Comparison of ENCODE assay signal across 19 cellular contexts in genomic region chr3:190034446-190034845, GRCh38.
A peak's percentile ranks its signal among the peaks of the same experiment; 100 is the strongest.
DNase-seq lines count a peak whose midpoint lies in the region; ATAC-seq and TF ChIP-seq lines count a peak whose summit lies in the region.
"Had no signal": no experiment of that assay in that cellular context is flagged by ENCODE, and none has a peak within 500 bp of the region (broad histone marks: within the 10 kb centered on the region; RNA-seq: fewer than 3 reads in every experiment).

No MANE protein-coding gene starts in this region.

- CTCF ChIA-PET in HEK293 (lab: Yijun Ruan, JAX), result no interaction called here

- H3K27ac Mint-ChIP-seq in activated naive CD4-positive, alpha-beta T cell treated with anti-CD3 and anti-CD28 coated beads, Interleukin-2, amount 50 U/mL, for 24 hours, result peak overlapping the region; percentile 12
- peak overlapping the region; percentile 39 to 71 (median 47) for H3K27ac Mint-ChIP-seq in nephron
- H3K27ac Mint-ChIP-seq: B cell; CD4-positive, CD25-positive, alpha-beta regulatory T cell; CD8-positive, alpha-beta T cell had no signal

- TF ChIP-seq POLR2A in uterus (IDR thresholded peaks at IDR 0.05), result no peak

- no peaks in the 10 kb centered on the region for H3K27me3 ChIP-seq in uterus
- H3K27me3 ChIP-seq: BLaER1 had no signal

- POLR2A ChIA-PET in HEK293 (lab: Yijun Ruan, JAX), result no interaction called here

- no peaks in the 10 kb centered on the region for H3K9me3 ChIP-seq in HEK293 (ENCODE audit: control insufficient read depth, insufficient read depth, low read depth, low read length)
- no peaks in the 10 kb centered on the region for H3K9me3 ChIP-seq in uterus
- H3K9me3 ChIP-seq: BLaER1, Caco-2 had no signal

- H3K27ac ChIP-seq in HEK293 (ENCODE audit: extremely low read depth, low read depth, low read length) (no peak overlapping the region), uterus (peak overlapping the region; percentile 41 to 46)
- H3K27ac ChIP-seq: 22Rv1, BLaER1, C4-2B had no signal

- peaks cover 20% of the 10 kb centered on the region for H3K27me3 Mint-ChIP-seq in activated naive CD4-positive, alpha-beta T cell treated with anti-CD3 and anti-CD28 coated beads, Interleukin-2, amount 50 U/mL, for 24 hours
- H3K27me3 Mint-ChIP-seq in nephron (ENCODE audit: low read depth), result no peaks in the 10 kb centered on the region

- no peaks in the 10 kb centered on the region for H3K9me3 Mint-ChIP-seq in activated naive CD4-positive, alpha-beta T cell treated with anti-CD3 and anti-CD28 coated beads, Interleukin-2, amount 50 U/mL, for 24 hours
- H3K9me3 Mint-ChIP-seq in nephron, result no peaks in the 10 kb centered on the region
- H3K9me3 Mint-ChIP-seq: CD8-positive, alpha-beta T cell had no signal

- no peaks in the 10 kb centered on the region for H3K4me1 Mint-ChIP-seq in activated naive CD4-positive, alpha-beta T cell treated with anti-CD3 and anti-CD28 coated beads, Interleukin-2, amount 50 U/mL, for 24 hours
- peaks cover 50% of the 10 kb centered on the region for H3K4me1 Mint-ChIP-seq in nephron
- H3K4me1 Mint-ChIP-seq: B cell; CD4-positive, CD25-positive, alpha-beta regulatory T cell had no signal

- intact Hi-C loops in uterus (cut with DNase I; ENCODE audit: low total_unique reads), result no loop called here

- no peak overlapping the region for H3K4me3 Mint-ChIP-seq in activated naive CD4-positive, alpha-beta T cell treated with anti-CD3 and anti-CD28 coated beads, Interleukin-2, amount 50 U/mL, for 24 hours
- H3K4me3 Mint-ChIP-seq in nephron, result no peak overlapping the region
- H3K4me3 Mint-ChIP-seq: B cell; CD4-positive, CD25-positive, alpha-beta regulatory T cell; CD8-positive, alpha-beta T cell had no signal

- no peaks in the 10 kb centered on the region for H3K36me3 Mint-ChIP-seq in activated naive CD4-positive, alpha-beta T cell treated with anti-CD3 and anti-CD28 coated beads, Interleukin-2, amount 50 U/mL, for 24 hours
- H3K36me3 Mint-ChIP-seq in nephron (ENCODE audit: low read depth), result peaks cover 13% of the 10 kb centered on the region
- H3K36me3 Mint-ChIP-seq: CD4-positive, CD25-positive, alpha-beta regulatory T cell; CD8-positive, alpha-beta T cell had no signal

- H3K4me3 ChIP-seq in HEK293 (ENCODE audit: low read depth, low read length) (no peak overlapping the region), uterus (no peak overlapping the region)
- H3K4me3 ChIP-seq: BLaER1 had no signal

- TF ChIP-seq CTCF in HEK293 (tag by site-specific recombination; IDR thresholded peaks at IDR 0.05) (no peak), nephron (IDR thresholded peaks at IDR 0.05; ENCODE audit: unreplicated experiment in 3 of 3) (no peak), uterus (IDR thresholded peaks at IDR 0.05) (no peak)

- DNase-seq in activated naive CD4-positive, alpha-beta T cell treated with anti-CD3 and anti-CD28 coated beads, Interleukin-2, amount 50 U/mL, for 16 hours, result no peak
- no peak for DNase-seq in uterus
- no peak for DNase-seq in amniotic stem cell (lab: John Stamatoyannopoulos, UW)
- DNase-seq: Caco-2; CD4-positive, CD25-positive, alpha-beta regulatory T cell; CD8-positive, alpha-beta T cell; DMS153; DND-41; H7; HCEC 1CT had no signal

- H3K36me3 ChIP-seq in HEK293 (ENCODE audit: control insufficient read depth in 2 of 2, insufficient read depth in 1 of 2, low read length in 2 of 2), result no peaks in the 10 kb centered on the region
- H3K36me3 ChIP-seq in uterus, result no peaks in the 10 kb centered on the region
- H3K36me3 ChIP-seq: BLaER1 had no signal

- ATAC-seq in GM21717 (IDR thresholded peaks at IDR 0.05; ENCODE audit: unreplicated experiment) (no peak), GM21360 (IDR thresholded peaks at IDR 0.05; ENCODE audit: unreplicated experiment) (no peak)
- ATAC-seq: CD8-positive, alpha-beta T cell had no signal

- H3K4me1 ChIP-seq in HEK293 (ENCODE audit: control insufficient read depth, insufficient read depth, low read length) (peaks cover 6% of the 10 kb centered on the region), uterus (no peaks in the 10 kb centered on the region)
- H3K4me1 ChIP-seq: BLaER1 had no signal

TF ChIP-seq in HEK293, 187 proteins besides CTCF, POLR2A, EP300 and RAD21:
- TF ChIP-seq ZNF350 (tag by site-specific recombination; IDR thresholded peaks at IDR 0.05) (peak; percentile 91), ZNF311 (tag by site-specific recombination; IDR thresholded peaks at IDR 0.05; ENCODE audit: borderline replicate concordance) (no peak)
